Comparison of ENCODE assay signal across 1 cellular context in genomic region chr15:48550822-48551525, GRCh38.
TF ChIP-seq lines count a peak whose summit lies in the region.

No MANE protein-coding gene starts in this region.

TF ChIP-seq in K562, 482 proteins besides CTCF, POLR2A, EP300 and RAD21 (continued from another document):
- TF ChIP-seq, protein P1, sequence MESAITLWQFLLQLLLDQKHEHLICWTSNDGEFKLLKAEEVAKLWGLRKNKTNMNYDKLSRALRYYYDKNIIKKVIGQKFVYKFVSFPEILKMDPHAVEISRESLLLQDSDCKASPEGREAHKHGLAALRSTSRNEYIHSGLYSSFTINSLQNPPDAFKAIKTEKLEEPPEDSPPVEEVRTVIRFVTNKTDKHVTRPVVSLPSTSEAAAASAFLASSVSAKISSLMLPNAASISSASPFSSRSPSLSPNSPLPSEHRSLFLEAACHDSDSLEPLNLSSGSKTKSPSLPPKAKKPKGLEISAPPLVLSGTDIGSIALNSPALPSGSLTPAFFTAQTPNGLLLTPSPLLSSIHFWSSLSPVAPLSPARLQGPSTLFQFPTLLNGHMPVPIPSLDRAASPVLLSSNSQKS (CRISPR knock-in tag; IDR thresholded peaks at IDR 0.05), result no peak
- TF ChIP-seq CGGBP1 (CRISPR knock-in tag; IDR thresholded peaks at IDR 0.05) (no peak), RFX5 (IDR thresholded peaks at IDR 0.05; ENCODE audit: low read depth, low read length) (no peak), KLF6 (CRISPR knock-in tag; IDR thresholded peaks at IDR 0.05; ENCODE audit: borderline replicate concordance) (no peak), ZBTB49 (CRISPR knock-in tag; IDR thresholded peaks at IDR 0.05; ENCODE audit: borderline replicate concordance) (no peak), ZNF347 (CRISPR knock-in tag; IDR thresholded peaks at IDR 0.05; ENCODE audit: low read depth) (no peak), MAFG (tag; conservative IDR thresholded peaks at IDR 0.05) (no peak), ZNF24 (IDR thresholded peaks at IDR 0.05) (peak; percentile 92), KDM1A (IDR thresholded peaks at IDR 0.05) (peak; percentile 92 to 93), TEAD4 (IDR thresholded peaks at IDR 0.05; ENCODE audit: low read length) (peak; percentile 57), TEAD4 (CRISPR knock-in tag; IDR thresholded peaks at IDR 0.05; ENCODE audit: borderline replicate concordance) (no peak), TOE1 (IDR thresholded peaks at IDR 0.05; ENCODE audit: borderline replicate concordance) (no peak), TOE1 (CRISPR knock-in tag; IDR thresholded peaks at IDR 0.05; ENCODE audit: borderline replicate concordance, low read depth) (no peak), JUN (IDR thresholded peaks at IDR 0.05; ENCODE audit: borderline replicate concordance, low read depth, low read length) (no peak), JUN (CRISPR knock-in tag; IDR thresholded peaks at IDR 0.05; ENCODE audit: borderline replicate concordance) (no peak), HEY1 (CRISPR knock-in tag; IDR thresholded peaks at IDR 0.05; ENCODE audit: borderline replicate concordance) (no peak), YBX1 (IDR thresholded peaks at IDR 0.05) (no peak), SOX6 (IDR thresholded peaks at IDR 0.05) (peak; percentile 93), PML (IDR thresholded peaks at IDR 0.05; ENCODE audit: low read length) (no peak), ZNF253 (CRISPR knock-in tag; conservative IDR thresholded peaks at IDR 0.05) (no peak), MCM5 (IDR thresholded peaks at IDR 0.05; ENCODE audit: low read depth) (no peak), CBFA2T3 (IDR thresholded peaks at IDR 0.05) (peak; percentile 86), TAF1 (IDR thresholded peaks at IDR 0.05; ENCODE audit: control insufficient read depth, extremely low read depth, insufficient read depth, low read length, severe bottlenecking) (no peak), SMARCA4 (IDR thresholded peaks at IDR 0.05) (0 out of 2 replicates have a peak, but pooled peaks have one; percentile 37), DMBX1 (CRISPR knock-in tag; IDR thresholded peaks at IDR 0.05; ENCODE audit: borderline replicate concordance) (no peak), JUND (IDR thresholded peaks at IDR 0.05; ENCODE audit: borderline replicate concordance, low read depth, low read length) (peak; percentile 42; the same call in 1 of the 2 replicates), JUND (tag; IDR thresholded peaks at IDR 0.05; ENCODE audit: borderline replicate concordance, low read depth, low read length) (peak; percentile 65; the same call in 1 of the 3 replicates), SETDB1 (IDR thresholded peaks at IDR 0.05; ENCODE audit: low read length) (no peak), MEF2A (IDR thresholded peaks at IDR 0.05; ENCODE audit: control insufficient read depth, low read depth, low read length) (peak; percentile 81), ZBTB12 (CRISPR knock-in tag; IDR thresholded peaks at IDR 0.05) (0 out of 2 replicates have a peak, but pooled peaks have one; percentile 15), CC2D1A (IDR thresholded peaks at IDR 0.05) (no peak), SAFB (IDR thresholded peaks at IDR 0.05; ENCODE audit: borderline replicate concordance, low read depth, low read length) (no peak), GTF2F1 (IDR thresholded peaks at IDR 0.05; ENCODE audit: low read depth, low read length) (no peak), PURB (CRISPR knock-in tag; IDR thresholded peaks at IDR 0.05; ENCODE audit: low read depth) (no peak), BRD9 (IDR thresholded peaks at IDR 0.05; ENCODE audit: low read depth, partially characterized antibody) (no peak), ZNF217 (CRISPR knock-in tag; IDR thresholded peaks at IDR 0.05) (no peak)
- TF ChIP-seq, protein P2, sequence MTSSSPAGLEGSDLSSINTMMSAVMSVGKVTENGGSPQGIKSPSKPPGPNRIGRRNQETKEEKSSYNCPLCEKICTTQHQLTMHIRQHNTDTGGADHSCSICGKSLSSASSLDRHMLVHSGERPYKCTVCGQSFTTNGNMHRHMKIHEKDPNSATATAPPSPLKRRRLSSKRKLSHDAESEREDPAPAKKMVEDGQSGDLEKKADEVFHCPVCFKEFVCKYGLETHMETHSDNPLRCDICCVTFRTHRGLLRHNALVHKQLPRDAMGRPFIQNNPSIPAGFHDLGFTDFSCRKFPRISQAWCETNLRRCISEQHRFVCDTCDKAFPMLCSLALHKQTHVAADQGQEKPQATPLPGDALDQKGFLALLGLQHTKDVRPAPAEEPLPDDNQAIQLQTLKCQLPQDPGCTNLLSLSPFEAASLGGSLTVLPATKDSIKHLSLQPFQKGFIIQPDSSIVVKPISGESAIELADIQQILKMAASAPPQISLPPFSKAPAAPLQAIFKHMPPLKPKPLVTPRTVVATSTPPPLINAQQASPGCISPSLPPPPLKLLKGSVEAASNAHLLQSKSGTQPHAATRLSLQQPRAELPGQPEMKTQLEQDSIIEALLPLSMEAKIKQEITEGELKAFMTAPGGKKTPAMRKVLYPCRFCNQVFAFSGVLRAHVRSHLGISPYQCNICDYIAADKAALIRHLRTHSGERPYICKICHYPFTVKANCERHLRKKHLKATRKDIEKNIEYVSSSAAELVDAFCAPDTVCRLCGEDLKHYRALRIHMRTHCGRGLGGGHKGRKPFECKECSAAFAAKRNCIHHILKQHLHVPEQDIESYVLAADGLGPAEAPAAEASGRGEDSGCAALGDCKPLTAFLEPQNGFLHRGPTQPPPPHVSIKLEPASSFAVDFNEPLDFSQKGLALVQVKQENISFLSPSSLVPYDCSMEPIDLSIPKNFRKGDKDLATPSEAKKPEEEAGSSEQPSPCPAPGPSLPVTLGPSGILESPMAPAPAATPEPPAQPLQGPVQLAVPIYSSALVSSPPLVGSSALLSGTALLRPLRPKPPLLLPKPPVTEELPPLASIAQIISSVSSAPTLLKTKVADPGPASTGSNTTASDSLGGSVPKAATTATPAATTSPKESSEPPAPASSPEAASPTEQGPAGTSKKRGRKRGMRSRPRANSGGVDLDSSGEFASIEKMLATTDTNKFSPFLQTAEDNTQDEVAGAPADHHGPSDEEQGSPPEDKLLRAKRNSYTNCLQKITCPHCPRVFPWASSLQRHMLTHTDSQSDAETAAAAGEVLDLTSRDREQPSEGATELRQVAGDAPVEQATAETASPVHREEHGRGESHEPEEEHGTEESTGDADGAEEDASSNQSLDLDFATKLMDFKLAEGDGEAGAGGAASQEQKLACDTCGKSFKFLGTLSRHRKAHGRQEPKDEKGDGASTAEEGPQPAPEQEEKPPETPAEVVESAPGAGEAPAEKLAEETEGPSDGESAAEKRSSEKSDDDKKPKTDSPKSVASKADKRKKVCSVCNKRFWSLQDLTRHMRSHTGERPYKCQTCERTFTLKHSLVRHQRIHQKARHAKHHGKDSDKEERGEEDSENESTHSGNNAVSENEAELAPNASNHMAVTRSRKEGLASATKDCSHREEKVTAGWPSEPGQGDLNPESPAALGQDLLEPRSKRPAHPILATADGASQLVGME (CRISPR knock-in tag; IDR thresholded peaks at IDR 0.05), result no peak
- TF ChIP-seq, protein P3, sequence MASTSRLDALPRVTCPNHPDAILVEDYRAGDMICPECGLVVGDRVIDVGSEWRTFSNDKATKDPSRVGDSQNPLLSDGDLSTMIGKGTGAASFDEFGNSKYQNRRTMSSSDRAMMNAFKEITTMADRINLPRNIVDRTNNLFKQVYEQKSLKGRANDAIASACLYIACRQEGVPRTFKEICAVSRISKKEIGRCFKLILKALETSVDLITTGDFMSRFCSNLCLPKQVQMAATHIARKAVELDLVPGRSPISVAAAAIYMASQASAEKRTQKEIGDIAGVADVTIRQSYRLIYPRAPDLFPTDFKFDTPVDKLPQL (IDR thresholded peaks at IDR 0.05; ENCODE audit: extremely low read depth, insufficient read length), result no peak
TF ChIP-seq in K562: peak in this region for 29.
